In the genomic region with DNA sequence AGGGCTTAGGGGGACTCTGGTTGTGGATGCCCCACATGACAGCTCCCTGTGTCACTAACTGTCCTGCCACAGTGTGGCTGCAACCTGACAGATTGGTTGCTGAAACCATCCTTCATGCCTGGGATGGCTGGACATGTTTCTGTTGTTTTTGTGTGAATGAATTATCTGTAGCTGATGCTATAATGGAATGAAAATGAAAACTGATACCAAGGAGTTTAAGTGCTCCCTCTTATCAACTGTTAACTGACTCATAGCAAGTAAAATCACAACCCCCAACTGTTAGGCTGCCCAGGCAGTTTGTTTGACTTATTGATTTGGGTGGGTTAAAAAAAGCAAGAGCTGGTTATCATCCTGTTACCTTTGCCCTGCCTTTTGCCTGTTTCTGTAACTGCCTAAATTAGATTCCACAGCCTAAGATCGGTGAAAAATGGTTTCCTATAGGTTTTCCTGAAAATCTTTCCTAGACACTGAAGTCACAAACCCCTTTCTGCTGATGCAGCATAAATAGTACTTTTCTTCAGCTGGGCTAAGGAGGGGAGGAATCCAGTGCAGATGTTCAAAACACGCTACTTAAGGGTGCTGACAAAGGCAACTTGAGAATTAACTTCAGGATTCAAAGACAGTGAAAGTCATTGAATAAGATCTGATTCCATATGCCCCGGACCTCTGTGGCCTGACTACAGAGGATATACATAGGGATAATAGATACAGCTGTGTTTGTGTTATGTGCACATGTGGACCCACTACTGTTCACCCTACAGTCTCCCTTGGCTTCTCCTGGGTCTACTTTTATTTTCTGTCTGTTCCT, we compare ENCODE assay signal across 1 cellular context.
TF ChIP-seq lines count a peak whose summit lies in the region.

No MANE protein-coding gene starts in this region.

TF ChIP-seq in HepG2, 621 proteins besides CTCF, POLR2A, EP300 and RAD21 (continued from another document and continues in another):
- TF ChIP-seq, protein P1, sequence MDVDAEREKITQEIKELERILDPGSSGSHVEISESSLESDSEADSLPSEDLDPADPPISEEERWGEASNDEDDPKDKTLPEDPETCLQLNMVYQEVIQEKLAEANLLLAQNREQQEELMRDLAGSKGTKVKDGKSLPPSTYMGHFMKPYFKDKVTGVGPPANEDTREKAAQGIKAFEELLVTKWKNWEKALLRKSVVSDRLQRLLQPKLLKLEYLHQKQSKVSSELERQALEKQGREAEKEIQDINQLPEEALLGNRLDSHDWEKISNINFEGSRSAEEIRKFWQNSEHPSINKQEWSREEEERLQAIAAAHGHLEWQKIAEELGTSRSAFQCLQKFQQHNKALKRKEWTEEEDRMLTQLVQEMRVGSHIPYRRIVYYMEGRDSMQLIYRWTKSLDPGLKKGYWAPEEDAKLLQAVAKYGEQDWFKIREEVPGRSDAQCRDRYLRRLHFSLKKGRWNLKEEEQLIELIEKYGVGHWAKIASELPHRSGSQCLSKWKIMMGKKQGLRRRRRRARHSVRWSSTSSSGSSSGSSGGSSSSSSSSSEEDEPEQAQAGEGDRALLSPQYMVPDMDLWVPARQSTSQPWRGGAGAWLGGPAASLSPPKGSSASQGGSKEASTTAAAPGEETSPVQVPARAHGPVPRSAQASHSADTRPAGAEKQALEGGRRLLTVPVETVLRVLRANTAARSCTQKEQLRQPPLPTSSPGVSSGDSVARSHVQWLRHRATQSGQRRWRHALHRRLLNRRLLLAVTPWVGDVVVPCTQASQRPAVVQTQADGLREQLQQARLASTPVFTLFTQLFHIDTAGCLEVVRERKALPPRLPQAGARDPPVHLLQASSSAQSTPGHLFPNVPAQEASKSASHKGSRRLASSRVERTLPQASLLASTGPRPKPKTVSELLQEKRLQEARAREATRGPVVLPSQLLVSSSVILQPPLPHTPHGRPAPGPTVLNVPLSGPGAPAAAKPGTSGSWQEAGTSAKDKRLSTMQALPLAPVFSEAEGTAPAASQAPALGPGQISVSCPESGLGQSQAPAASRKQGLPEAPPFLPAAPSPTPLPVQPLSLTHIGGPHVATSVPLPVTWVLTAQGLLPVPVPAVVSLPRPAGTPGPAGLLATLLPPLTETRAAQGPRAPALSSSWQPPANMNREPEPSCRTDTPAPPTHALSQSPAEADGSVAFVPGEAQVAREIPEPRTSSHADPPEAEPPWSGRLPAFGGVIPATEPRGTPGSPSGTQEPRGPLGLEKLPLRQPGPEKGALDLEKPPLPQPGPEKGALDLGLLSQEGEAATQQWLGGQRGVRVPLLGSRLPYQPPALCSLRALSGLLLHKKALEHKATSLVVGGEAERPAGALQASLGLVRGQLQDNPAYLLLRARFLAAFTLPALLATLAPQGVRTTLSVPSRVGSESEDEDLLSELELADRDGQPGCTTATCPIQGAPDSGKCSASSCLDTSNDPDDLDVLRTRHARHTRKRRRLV (CRISPR knock-in tag; IDR thresholded peaks at IDR 0.05), result no peak
- TF ChIP-seq, protein P2, sequence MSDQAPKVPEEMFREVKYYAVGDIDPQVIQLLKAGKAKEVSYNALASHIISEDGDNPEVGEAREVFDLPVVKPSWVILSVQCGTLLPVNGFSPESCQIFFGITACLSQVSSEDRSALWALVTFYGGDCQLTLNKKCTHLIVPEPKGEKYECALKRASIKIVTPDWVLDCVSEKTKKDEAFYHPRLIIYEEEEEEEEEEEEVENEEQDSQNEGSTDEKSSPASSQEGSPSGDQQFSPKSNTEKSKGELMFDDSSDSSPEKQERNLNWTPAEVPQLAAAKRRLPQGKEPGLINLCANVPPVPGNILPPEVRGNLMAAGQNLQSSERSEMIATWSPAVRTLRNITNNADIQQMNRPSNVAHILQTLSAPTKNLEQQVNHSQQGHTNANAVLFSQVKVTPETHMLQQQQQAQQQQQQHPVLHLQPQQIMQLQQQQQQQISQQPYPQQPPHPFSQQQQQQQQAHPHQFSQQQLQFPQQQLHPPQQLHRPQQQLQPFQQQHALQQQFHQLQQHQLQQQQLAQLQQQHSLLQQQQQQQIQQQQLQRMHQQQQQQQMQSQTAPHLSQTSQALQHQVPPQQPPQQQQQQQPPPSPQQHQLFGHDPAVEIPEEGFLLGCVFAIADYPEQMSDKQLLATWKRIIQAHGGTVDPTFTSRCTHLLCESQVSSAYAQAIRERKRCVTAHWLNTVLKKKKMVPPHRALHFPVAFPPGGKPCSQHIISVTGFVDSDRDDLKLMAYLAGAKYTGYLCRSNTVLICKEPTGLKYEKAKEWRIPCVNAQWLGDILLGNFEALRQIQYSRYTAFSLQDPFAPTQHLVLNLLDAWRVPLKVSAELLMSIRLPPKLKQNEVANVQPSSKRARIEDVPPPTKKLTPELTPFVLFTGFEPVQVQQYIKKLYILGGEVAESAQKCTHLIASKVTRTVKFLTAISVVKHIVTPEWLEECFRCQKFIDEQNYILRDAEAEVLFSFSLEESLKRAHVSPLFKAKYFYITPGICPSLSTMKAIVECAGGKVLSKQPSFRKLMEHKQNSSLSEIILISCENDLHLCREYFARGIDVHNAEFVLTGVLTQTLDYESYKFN (CRISPR knock-in tag; conservative IDR thresholded peaks at IDR 0.05), result peak; percentile 98
- TF ChIP-seq HNRNPL (IDR thresholded peaks at IDR 0.05; ENCODE audit: low read depth, low read length) (no peak), ZFP36L1 (CRISPR knock-in tag; IDR thresholded peaks at IDR 0.05) (no peak), PHF8 (CRISPR knock-in tag; IDR thresholded peaks at IDR 0.05) (no peak), ZNF33A (CRISPR knock-in tag; IDR thresholded peaks at IDR 0.05; ENCODE audit: borderline replicate concordance) (no peak), SIN3B (IDR thresholded peaks at IDR 0.05; ENCODE audit: low read length) (no peak), CREM (IDR thresholded peaks at IDR 0.05) (peak; percentile 80), CREM (CRISPR knock-in tag; IDR thresholded peaks at IDR 0.05) (no peak), ONECUT2 (CRISPR knock-in tag; IDR thresholded peaks at IDR 0.05) (peak; percentile 98), FOXA3 (CRISPR knock-in tag; IDR thresholded peaks at IDR 0.05) (peak; percentile 91), TAF1 (CRISPR knock-in tag; IDR thresholded peaks at IDR 0.05) (no peak), FOXK2 (IDR thresholded peaks at IDR 0.05) (no peak), ZNF7 (CRISPR knock-in tag; IDR thresholded peaks at IDR 0.05) (peak; percentile 42; the same call in 1 of the 2 replicates), AHR (CRISPR knock-in tag; IDR thresholded peaks at IDR 0.05) (no peak), GPN1 (CRISPR knock-in tag; IDR thresholded peaks at IDR 0.05; ENCODE audit: borderline replicate concordance) (no peak), HDAC6 (IDR thresholded peaks at IDR 0.05; ENCODE audit: low read depth, low read length) (no peak), HCFC1 (IDR thresholded peaks at IDR 0.05; ENCODE audit: low read depth, low read length) (no peak), ETV6 (CRISPR knock-in tag; conservative IDR thresholded peaks at IDR 0.05) (no peak), PPARG (CRISPR knock-in tag; conservative IDR thresholded peaks at IDR 0.05) (peak; percentile 99)
- TF ChIP-seq, protein P3, sequence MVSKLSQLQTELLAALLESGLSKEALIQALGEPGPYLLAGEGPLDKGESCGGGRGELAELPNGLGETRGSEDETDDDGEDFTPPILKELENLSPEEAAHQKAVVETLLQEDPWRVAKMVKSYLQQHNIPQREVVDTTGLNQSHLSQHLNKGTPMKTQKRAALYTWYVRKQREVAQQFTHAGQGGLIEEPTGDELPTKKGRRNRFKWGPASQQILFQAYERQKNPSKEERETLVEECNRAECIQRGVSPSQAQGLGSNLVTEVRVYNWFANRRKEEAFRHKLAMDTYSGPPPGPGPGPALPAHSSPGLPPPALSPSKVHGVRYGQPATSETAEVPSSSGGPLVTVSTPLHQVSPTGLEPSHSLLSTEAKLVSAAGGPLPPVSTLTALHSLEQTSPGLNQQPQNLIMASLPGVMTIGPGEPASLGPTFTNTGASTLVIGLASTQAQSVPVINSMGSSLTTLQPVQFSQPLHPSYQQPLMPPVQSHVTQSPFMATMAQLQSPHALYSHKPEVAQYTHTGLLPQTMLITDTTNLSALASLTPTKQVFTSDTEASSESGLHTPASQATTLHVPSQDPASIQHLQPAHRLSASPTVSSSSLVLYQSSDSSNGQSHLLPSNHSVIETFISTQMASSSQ (IDR thresholded peaks at IDR 0.05; ENCODE audit: low read depth), result no peak
- TF ChIP-seq, protein P3 (CRISPR knock-in tag; IDR thresholded peaks at IDR 0.05; ENCODE audit: borderline replicate concordance), result no peak; the same call in 1 of the 2 replicates
- TF ChIP-seq, protein P4, sequence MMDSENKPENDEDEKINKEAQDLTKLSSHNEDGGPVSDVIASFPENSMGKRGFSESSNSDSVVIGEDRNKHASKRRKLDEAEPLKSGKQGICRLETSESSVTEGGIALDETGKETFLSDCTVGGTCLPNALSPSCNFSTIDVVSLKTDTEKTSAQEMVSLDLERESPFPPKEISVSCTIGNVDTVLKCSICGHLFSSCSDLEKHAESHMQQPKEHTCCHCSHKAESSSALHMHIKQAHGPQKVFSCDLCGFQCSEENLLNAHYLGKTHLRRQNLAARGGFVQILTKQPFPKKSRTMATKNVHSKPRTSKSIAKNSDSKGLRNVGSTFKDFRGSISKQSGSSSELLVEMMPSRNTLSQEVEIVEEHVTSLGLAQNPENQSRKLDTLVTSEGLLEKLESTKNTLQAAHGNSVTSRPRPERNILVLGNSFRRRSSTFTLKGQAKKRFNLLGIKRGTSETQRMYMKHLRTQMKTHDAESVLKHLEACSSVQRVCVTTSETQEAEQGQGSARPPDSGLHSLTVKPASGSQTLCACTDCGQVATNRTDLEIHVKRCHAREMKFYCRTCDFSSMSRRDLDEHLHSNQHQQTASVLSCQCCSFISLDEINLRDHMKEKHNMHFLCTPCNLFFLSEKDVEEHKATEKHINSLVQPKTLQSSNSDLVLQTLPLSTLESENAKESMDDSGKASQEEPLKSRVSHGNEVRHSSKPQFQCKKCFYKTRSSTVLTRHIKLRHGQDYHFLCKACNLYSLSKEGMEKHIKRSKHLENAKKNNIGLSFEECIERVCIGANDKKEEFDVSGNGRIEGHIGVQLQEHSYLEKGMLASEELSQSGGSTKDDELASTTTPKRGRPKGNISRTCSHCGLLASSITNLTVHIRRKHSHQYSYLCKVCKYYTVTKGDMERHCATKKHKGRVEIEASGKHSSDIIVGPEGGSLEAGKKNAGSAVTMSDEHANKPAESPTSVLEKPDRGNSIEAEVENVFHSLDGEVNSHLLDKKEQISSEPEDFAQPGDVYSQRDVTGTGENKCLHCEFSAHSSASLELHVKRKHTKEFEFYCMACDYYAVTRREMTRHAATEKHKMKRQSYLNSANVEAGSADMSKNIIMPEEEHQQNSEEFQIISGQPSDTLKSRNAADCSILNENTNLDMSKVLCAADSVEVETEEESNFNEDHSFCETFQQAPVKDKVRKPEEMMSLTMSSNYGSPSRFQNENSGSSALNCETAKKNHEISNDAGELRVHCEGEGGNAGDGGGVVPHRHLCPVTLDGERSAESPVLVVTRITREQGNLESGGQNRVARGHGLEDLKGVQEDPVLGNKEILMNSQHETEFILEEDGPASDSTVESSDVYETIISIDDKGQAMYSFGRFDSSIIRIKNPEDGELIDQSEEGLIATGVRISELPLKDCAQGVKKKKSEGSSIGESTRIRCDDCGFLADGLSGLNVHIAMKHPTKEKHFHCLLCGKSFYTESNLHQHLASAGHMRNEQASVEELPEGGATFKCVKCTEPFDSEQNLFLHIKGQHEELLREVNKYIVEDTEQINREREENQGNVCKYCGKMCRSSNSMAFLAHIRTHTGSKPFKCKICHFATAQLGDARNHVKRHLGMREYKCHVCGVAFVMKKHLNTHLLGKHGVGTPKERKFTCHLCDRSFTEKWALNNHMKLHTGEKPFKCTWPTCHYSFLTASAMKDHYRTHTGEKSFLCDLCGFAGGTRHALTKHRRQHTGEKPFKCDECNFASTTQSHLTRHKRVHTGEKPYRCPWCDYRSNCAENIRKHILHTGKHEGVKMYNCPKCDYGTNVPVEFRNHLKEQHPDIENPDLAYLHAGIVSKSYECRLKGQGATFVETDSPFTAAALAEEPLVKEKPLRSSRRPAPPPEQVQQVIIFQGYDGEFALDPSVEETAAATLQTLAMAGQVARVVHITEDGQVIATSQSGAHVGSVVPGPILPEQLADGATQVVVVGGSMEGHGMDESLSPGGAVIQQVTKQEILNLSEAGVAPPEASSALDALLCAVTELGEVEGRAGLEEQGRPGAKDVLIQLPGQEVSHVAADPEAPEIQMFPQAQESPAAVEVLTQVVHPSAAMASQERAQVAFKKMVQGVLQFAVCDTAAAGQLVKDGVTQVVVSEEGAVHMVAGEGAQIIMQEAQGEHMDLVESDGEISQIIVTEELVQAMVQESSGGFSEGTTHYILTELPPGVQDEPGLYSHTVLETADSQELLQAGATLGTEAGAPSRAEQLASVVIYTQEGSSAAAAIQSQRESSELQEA (CRISPR knock-in tag; IDR thresholded peaks at IDR 0.05; ENCODE audit: not compliant biosample characterization), result no peak
- TF ChIP-seq, protein P5, sequence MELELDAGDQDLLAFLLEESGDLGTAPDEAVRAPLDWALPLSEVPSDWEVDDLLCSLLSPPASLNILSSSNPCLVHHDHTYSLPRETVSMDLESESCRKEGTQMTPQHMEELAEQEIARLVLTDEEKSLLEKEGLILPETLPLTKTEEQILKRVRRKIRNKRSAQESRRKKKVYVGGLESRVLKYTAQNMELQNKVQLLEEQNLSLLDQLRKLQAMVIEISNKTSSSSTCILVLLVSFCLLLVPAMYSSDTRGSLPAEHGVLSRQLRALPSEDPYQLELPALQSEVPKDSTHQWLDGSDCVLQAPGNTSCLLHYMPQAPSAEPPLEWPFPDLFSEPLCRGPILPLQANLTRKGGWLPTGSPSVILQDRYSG (CRISPR knock-in tag; IDR thresholded peaks at IDR 0.05), result no peak
- TF ChIP-seq, protein P6, sequence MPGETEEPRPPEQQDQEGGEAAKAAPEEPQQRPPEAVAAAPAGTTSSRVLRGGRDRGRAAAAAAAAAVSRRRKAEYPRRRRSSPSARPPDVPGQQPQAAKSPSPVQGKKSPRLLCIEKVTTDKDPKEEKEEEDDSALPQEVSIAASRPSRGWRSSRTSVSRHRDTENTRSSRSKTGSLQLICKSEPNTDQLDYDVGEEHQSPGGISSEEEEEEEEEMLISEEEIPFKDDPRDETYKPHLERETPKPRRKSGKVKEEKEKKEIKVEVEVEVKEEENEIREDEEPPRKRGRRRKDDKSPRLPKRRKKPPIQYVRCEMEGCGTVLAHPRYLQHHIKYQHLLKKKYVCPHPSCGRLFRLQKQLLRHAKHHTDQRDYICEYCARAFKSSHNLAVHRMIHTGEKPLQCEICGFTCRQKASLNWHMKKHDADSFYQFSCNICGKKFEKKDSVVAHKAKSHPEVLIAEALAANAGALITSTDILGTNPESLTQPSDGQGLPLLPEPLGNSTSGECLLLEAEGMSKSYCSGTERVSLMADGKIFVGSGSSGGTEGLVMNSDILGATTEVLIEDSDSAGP (CRISPR knock-in tag; IDR thresholded peaks at IDR 0.05; ENCODE audit: borderline replicate concordance), result no peak
